Comparison of ENCODE assay signal across 32 cellular contexts in the genomic region with DNA sequence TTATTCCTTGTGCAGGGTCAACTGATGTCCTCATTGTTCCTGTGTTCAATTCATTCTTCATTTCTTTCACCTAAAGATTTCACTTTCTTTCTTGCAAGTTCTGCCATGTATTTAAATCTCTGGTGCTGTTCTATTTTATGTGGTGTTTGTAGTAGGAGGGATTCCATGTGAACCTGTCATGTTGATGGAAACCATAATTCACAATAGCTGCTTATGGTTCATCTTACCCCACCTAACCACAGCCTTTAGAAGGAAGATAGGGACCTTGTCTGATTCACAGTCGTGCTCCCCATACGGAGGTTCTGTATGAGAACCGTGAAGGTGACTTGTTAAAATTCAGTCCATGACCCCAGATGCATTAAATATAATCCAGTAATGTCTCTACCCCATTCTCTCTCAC. TPM values are rescaled to one million over a fixed set of nuclear protein-coding genes. Genes with fewer than 3 reads are reported as not detected.
"Had no signal": no experiment of that assay in that cellular context is flagged by ENCODE, and none has a peak within 500 bp of the region (broad histone marks: within the 10 kb centered on the region; RNA-seq: fewer than 3 reads in every experiment).

No MANE protein-coding gene starts in this region.

- H3K27me3 Mint-ChIP-seq: dendritic cell treated with granulocyte-macrophage colony-stimulating factor and Interleukin-4, amounts not matched to agents 40 ng/mL and 50 ng/mL, for 4 days had no signal

- H3K36me3 ChIP-seq: esophagus muscularis mucosa, heart left ventricle, neural progenitor cell, transverse colon had no signal

- H3K4me2 ChIP-seq: neural progenitor cell had no signal

- H3K4me1 ChIP-seq: neural progenitor cell, testis, transverse colon had no signal

- H3K9me3 ChIP-seq: testis, transverse colon had no signal

- DNase-seq: activated CD4-positive, alpha-beta memory T cell treated with anti-CD3 and anti-CD28 coated beads, Interleukin-2, amount 10 ng/mL, durations not matched to agents 7 days and 5 days; activated CD4-positive, alpha-beta T cell treated with anti-CD3 and anti-CD28 coated beads, Interleukin-2, amount 10 ng/mL, durations not matched to agents 7 days and 5 days; activated CD4-positive, CD25-positive, alpha-beta regulatory T cell treated with anti-CD3 and anti-CD28 coated beads, Interleukin-2, amount 50 U/mL, for 72 hours; activated CD8-positive, alpha-beta memory T cell treated with anti-CD3 and anti-CD28 coated beads, Interleukin-2, amount 50 U/mL, for 48 hours; activated gamma-delta T cell treated with Interleukin-2 at 50 U/mL for 16 hours; activated naive CD8-positive, alpha-beta T cell treated with anti-CD3 and anti-CD28 coated beads, Interleukin-2, amount 50 U/mL, for 24 hours; activated T-cell treated with anti-CD3 and anti-CD28 coated beads, Interleukin-2, amount 50 U/mL, for 24 hours; effector CD4-positive, alpha-beta T cell; heart left ventricle; hypothalamus; immature natural killer cell; kidney; left colon; natural killer cell; occipital lobe; posterior cingulate gyrus; right cardiac atrium; stimulated activated CD4-positive, alpha-beta T cell treated with anti-CD3 and anti-CD28 coated beads, Interleukin-2, amount 100 ng/mL, for 48 hours; stimulated activated naive CD8-positive, alpha-beta T cell treated with anti-CD3 and anti-CD28 coated beads, Interleukin-15, Interleukin-2, amounts not matched to agents 100 U/mL and 50 U/mL, for 24 hours; testis; transverse colon had no signal

- H3K4me3 Mint-ChIP-seq: activated CD4-positive, alpha-beta memory T cell treated with anti-CD3 and anti-CD28 coated beads, Interleukin-2, amount 10 ng/mL, durations not matched to agents 7 days and 5 days; activated CD4-positive, alpha-beta T cell treated with anti-CD3 and anti-CD28 coated beads, Interleukin-2, amount 10 ng/mL, durations not matched to agents 7 days and 5 days; activated naive CD4-positive, alpha-beta T cell treated with anti-CD3 and anti-CD28 coated beads, Interleukin-2, amount 50 U/mL, for 24 hours; activated naive CD8-positive, alpha-beta T cell treated with anti-CD3 and anti-CD28 coated beads, Interleukin-2, amount 50 U/mL, for 24 hours; activated T-cell treated with anti-CD3 and anti-CD28 coated beads, Interleukin-2, amount 50 U/mL, for 24 hours; central memory CD8-positive, alpha-beta T cell; dendritic cell treated with granulocyte-macrophage colony-stimulating factor and Interleukin-4, amounts not matched to agents 40 ng/mL and 50 ng/mL, for 4 days; immature natural killer cell; memory B cell; natural killer cell; neural progenitor cell; T-helper 2 cell treated with Interferon-gamma antibody and Interleukin-4, amounts not matched to agents 5 μg/mL and 100 μg/mL, for 36 hours had no signal

- H3K27me3 ChIP-seq: esophagus muscularis mucosa, foreskin keratinocyte, heart left ventricle, neural progenitor cell, testis, transverse colon had no signal

- H3K9me3 Mint-ChIP-seq: activated CD4-positive, alpha-beta memory T cell treated with anti-CD3 and anti-CD28 coated beads, Interleukin-2, amount 10 ng/mL, durations not matched to agents 7 days and 5 days; activated CD4-positive, alpha-beta T cell treated with anti-CD3 and anti-CD28 coated beads, Interleukin-2, amount 10 ng/mL, durations not matched to agents 7 days and 5 days; central memory CD8-positive, alpha-beta T cell; T-helper 2 cell treated with Interferon-gamma antibody and Interleukin-4, amounts not matched to agents 5 μg/mL and 100 μg/mL, for 36 hours had no signal

- H3K9ac ChIP-seq: neural progenitor cell had no signal

- H3K27ac ChIP-seq: esophagus muscularis mucosa, foreskin keratinocyte, heart left ventricle, neural progenitor cell, testis, transverse colon, VCaP had no signal

- H3K27ac Mint-ChIP-seq: activated CD4-positive, alpha-beta memory T cell treated with anti-CD3 and anti-CD28 coated beads, Interleukin-2, amount 10 ng/mL, durations not matched to agents 7 days and 5 days; activated CD4-positive, alpha-beta T cell treated with anti-CD3 and anti-CD28 coated beads, Interleukin-2, amount 10 ng/mL, durations not matched to agents 7 days and 5 days; activated naive CD4-positive, alpha-beta T cell treated with anti-CD3 and anti-CD28 coated beads, Interleukin-2, amount 50 U/mL, for 24 hours; activated naive CD8-positive, alpha-beta T cell treated with anti-CD3 and anti-CD28 coated beads, Interleukin-2, amount 50 U/mL, for 24 hours; activated T-cell treated with anti-CD3 and anti-CD28 coated beads, Interleukin-2, amount 50 U/mL, for 24 hours; dendritic cell treated with granulocyte-macrophage colony-stimulating factor and Interleukin-4, amounts not matched to agents 40 ng/mL and 50 ng/mL, for 4 days; immature natural killer cell; memory B cell; natural killer cell; neural progenitor cell; T-helper 2 cell treated with Interferon-gamma antibody and Interleukin-4, amounts not matched to agents 5 μg/mL and 100 μg/mL, for 36 hours had no signal

- ATAC-seq: activated naive CD8-positive, alpha-beta T cell treated with anti-CD3 and anti-CD28 coated beads, Interleukin-2, amount 50 U/mL, for 24 hours; left colon; natural killer cell; stimulated activated naive CD8-positive, alpha-beta T cell treated with anti-CD3 and anti-CD28 coated beads, Interleukin-15, Interleukin-2, amounts not matched to agents 100 U/mL and 50 U/mL, for 24 hours had no signal

- H3K4me3 ChIP-seq: esophagus muscularis mucosa, heart left ventricle, neural progenitor cell, testis, transverse colon had no signal

- H3K4me1 Mint-ChIP-seq: activated CD4-positive, alpha-beta memory T cell treated with anti-CD3 and anti-CD28 coated beads, Interleukin-2, amount 10 ng/mL, durations not matched to agents 7 days and 5 days; activated CD4-positive, alpha-beta T cell treated with anti-CD3 and anti-CD28 coated beads, Interleukin-2, amount 10 ng/mL, durations not matched to agents 7 days and 5 days; activated naive CD4-positive, alpha-beta T cell treated with anti-CD3 and anti-CD28 coated beads, Interleukin-2, amount 50 U/mL, for 24 hours; activated naive CD8-positive, alpha-beta T cell treated with anti-CD3 and anti-CD28 coated beads, Interleukin-2, amount 50 U/mL, for 24 hours; central memory CD8-positive, alpha-beta T cell; immature natural killer cell; memory B cell; natural killer cell; neural progenitor cell had no signal

- H3K36me3 Mint-ChIP-seq: activated naive CD4-positive, alpha-beta T cell treated with anti-CD3 and anti-CD28 coated beads, Interleukin-2, amount 50 U/mL, for 24 hours; immature natural killer cell; natural killer cell; neural progenitor cell had no signal

- H2AFZ ChIP-seq: neural progenitor cell had no signal

RNA-seq across cellular contexts. Expression of a gene that starts 21.9 kb away (rescaled TPM):
- total RNA-seq: activated CD4-positive, alpha-beta memory T cell treated with anti-CD3 and anti-CD28 coated beads, Interleukin-2, amount 10 ng/mL, durations not matched to agents 7 days and 5 days; activated CD4-positive, alpha-beta T cell treated with anti-CD3 and anti-CD28 coated beads, Interleukin-2, amount 10 ng/mL, durations not matched to agents 7 days and 5 days; bronchial epithelial cell; mononuclear cell; natural killer cell had no signal
- polyA plus RNA-seq: immature natural killer cell had no signal
